In the genomic region with DNA sequence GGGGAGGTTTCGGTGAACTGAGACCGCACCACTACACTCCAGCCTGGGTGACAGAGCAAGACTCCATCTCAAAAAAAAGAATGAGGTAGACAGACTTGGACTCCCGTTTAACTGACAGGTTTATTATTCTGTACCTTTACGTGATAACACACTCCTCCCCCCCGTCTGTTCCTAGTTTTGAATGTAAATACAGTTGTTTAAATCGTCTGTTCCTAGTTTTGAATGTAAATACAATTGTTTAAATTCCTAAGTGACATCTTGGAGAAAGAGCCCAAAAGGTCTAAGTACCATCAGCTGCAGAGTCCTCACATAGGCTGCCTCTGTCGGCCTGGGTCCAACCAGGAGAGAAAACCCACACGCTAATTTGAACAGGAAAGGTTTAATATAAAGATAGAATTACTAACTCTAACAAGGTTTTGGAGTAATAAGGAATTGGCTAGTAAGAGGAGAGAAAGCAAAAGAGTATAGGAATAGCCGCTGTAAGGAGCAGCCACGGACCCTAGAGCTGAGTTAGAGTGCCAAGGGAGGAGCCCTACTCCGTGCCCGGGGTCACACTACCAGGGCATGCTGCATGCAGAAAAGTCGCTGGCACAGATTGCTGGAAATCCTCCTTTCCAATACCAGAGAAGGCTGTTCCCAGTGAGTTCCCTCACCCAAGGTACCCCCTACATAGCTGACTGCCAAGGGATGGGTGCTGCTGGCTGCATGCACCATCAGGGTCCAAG, we compare ENCODE assay signal across 8 cellular contexts.
DNase-seq lines count a peak whose midpoint lies in the region; ATAC-seq lines count a peak whose summit lies in the region.

No MANE protein-coding gene starts in this region.

- DNase-seq in effector memory CD8-positive, alpha-beta T cell = no peak
- DNase-seq in sciatic nerve (ENCODE audit: low spot score) (no peak), COLO829 (ENCODE audit: low spot score) (no peak), C1 segment of cervical spinal cord (lab: John Stamatoyannopoulos, UW) (no peak)
- no peak for DNase-seq in naive thymus-derived CD8-positive, alpha-beta T cell

- ATAC-seq in GM19395 (IDR thresholded peaks at IDR 0.05; ENCODE audit: unreplicated experiment) (peak; percentile 9), HG03103 (IDR thresholded peaks at IDR 0.05; ENCODE audit: low read depth, unreplicated experiment) (peak; percentile 7), sciatic nerve (peak; percentile 6), GM18520 (IDR thresholded peaks at IDR 0.05; ENCODE audit: unreplicated experiment) (no peak)
- ATAC-seq in effector memory CD8-positive, alpha-beta T cell (replicated peaks) = peak; percentile 7
- no peak for ATAC-seq in naive thymus-derived CD8-positive, alpha-beta T cell

- H3K36me3 Mint-ChIP-seq in effector memory CD8-positive, alpha-beta T cell (ENCODE audit: insufficient read depth) = peaks cover 2% of the 10 kb centered on the region
- H3K36me3 Mint-ChIP-seq in naive thymus-derived CD8-positive, alpha-beta T cell = no peaks in the 10 kb centered on the region

- intact Hi-C loops in sciatic nerve (cut with DNase I) = no loop called here

- peaks cover 23 to 32% of the 10 kb centered on the region in 2 donors for H3K4me1 Mint-ChIP-seq in effector memory CD8-positive, alpha-beta T cell (ENCODE audit: low read depth in 2 of 2)
- peaks cover 7 to 27% (median 23%) of the 10 kb centered on the region in 4 donors for H3K4me1 Mint-ChIP-seq in naive thymus-derived CD8-positive, alpha-beta T cell

- H3K27ac Mint-ChIP-seq in effector memory CD8-positive, alpha-beta T cell = no peak overlapping the region
- H3K27ac Mint-ChIP-seq in naive thymus-derived CD8-positive, alpha-beta T cell = peak overlapping the region in 3 of 10 donors; percentile 0 to 71 (median 47)

- no peaks in the 10 kb centered on the region for H3K9me3 Mint-ChIP-seq in effector memory CD8-positive, alpha-beta T cell
- H3K9me3 Mint-ChIP-seq in naive thymus-derived CD8-positive, alpha-beta T cell = no peaks in the 10 kb centered on the region

- H3K4me3 Mint-ChIP-seq in effector memory CD8-positive, alpha-beta T cell = no peak overlapping the region
- no peak overlapping the region for H3K4me3 Mint-ChIP-seq in naive thymus-derived CD8-positive, alpha-beta T cell

- POLR2A ChIA-PET in naive thymus-derived CD8-positive, alpha-beta T cell (lab: Charles Lee) = interaction anchor here (0.7 to 1.6 kb wide), 3 partner anchors 15 to 18 kb away, joined by 4 to 7 read pairs (median 4); no protein-coding TSS in a partner anchor

- no peaks in the 10 kb centered on the region for H3K27me3 Mint-ChIP-seq in effector memory CD8-positive, alpha-beta T cell
- no peaks in the 10 kb centered on the region for H3K27me3 Mint-ChIP-seq in naive thymus-derived CD8-positive, alpha-beta T cell

Comparison
In these comparisons a context has a peak if more than half of its experiments do, and no peak if none do; other contexts are left out.
1. ATAC-seq: peak in GM19395 (single experiment), HG03103 (single experiment), effector memory CD8-positive, alpha-beta T cell (single experiment) and sciatic nerve (single experiment); none in GM18520 (single experiment) and naive thymus-derived CD8-positive, alpha-beta T cell (0 of 2).